In the genomic region with DNA sequence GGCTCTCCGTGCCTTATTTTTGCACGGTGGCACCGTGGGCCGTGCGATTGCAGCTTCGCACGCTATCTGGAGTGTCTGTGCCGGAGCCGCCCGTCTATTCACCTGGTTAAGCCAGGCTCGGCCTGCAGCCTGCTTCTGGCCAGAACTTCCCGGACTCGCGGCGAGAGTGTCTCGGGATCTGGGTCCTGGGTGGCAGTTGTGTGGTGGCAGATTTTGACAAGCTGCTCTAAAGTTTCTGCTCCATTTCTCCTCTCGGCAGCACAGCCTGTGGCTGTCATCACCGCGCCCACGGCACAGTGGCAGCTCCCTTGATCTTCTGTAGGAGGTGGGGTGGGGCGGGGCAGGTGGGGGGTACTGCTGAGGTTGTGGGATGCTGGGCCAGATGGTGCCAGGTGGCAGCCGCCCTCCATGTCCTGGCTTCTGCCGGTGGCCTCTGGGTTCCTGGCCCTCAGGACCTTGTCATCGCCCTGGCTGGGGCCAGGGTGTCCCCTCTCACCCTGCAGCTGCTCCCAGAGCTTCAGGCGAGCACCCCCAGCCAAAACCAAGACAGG, we compare ENCODE assay signal across 8 cellular contexts. TPM values are rescaled to one million over a fixed set of nuclear protein-coding genes. Genes with fewer than 3 reads are reported as not detected.
DNase-seq lines count a peak whose midpoint lies in the region; ATAC-seq and TF ChIP-seq lines count a peak whose summit lies in the region.

No MANE protein-coding gene starts in this region.

- H3K4me3 Mint-ChIP-seq in activated T-helper 1 cell treated with anti-CD3 and anti-CD28 coated beads, Interleukin-12 subunit alpha, Interleukin-12 subunit beta, Interleukin-2, Interleukin-4 antibody, amounts not matched to agents 30 ng/mL and 10 ng/mL and 1 ng/mL, durations not matched to agents 14 hours and 24 hours and 36 hours: peak overlapping the region; percentile 62

- no peak overlapping the region for H3K27ac Mint-ChIP-seq in activated T-helper 1 cell treated with anti-CD3 and anti-CD28 coated beads, Interleukin-12 subunit alpha, Interleukin-12 subunit beta, Interleukin-2, Interleukin-4 antibody, amounts not matched to agents 30 ng/mL and 10 ng/mL and 1 ng/mL, durations not matched to agents 14 hours and 24 hours and 36 hours

- H3K36me3 ChIP-seq in BE2C: no peaks in the 10 kb centered on the region
- H3K36me3 ChIP-seq in right atrium auricular region: no peaks in the 10 kb centered on the region
- no peaks in the 10 kb centered on the region for H3K36me3 ChIP-seq in sigmoid colon

- 2 to 5% methylated on average over 25 of the region's 25 CpGs for WGBS in sigmoid colon, 2 donors

- peak overlapping the region; percentile 58 for H3K4me3 ChIP-seq in BE2C (ENCODE audit: low read depth, low read length)
- peak overlapping the region; percentile 30 to 56 for H3K4me3 ChIP-seq in right atrium auricular region
- peak overlapping the region; percentile 17 to 60 (median 46) for H3K4me3 ChIP-seq in sigmoid colon

- no peaks in the 10 kb centered on the region for H3K4me1 Mint-ChIP-seq in activated T-helper 1 cell treated with anti-CD3 and anti-CD28 coated beads, Interleukin-12 subunit alpha, Interleukin-12 subunit beta, Interleukin-2, Interleukin-4 antibody, amounts not matched to agents 30 ng/mL and 10 ng/mL and 1 ng/mL, durations not matched to agents 14 hours and 24 hours and 36 hours (ENCODE audit: low read depth)

- no peaks in the 10 kb centered on the region for H3K36me3 Mint-ChIP-seq in activated T-helper 1 cell treated with anti-CD3 and anti-CD28 coated beads, Interleukin-12 subunit alpha, Interleukin-12 subunit beta, Interleukin-2, Interleukin-4 antibody, amounts not matched to agents 30 ng/mL and 10 ng/mL and 1 ng/mL, durations not matched to agents 14 hours and 24 hours and 36 hours (ENCODE audit: low read depth)

- H3K27me3 ChIP-seq in BE2C: peaks cover 47% of the 10 kb centered on the region
- peaks cover 4 to 15% of the 10 kb centered on the region in 2 donors for H3K27me3 ChIP-seq in right atrium auricular region
- H3K27me3 ChIP-seq in sigmoid colon: peaks cover 21 to 82% (median 74%) of the 10 kb centered on the region in 3 donors

- H3K4me1 ChIP-seq in BE2C: no peaks in the 10 kb centered on the region
- peaks cover 0 to 45% of the 10 kb centered on the region in 2 donors for H3K4me1 ChIP-seq in right atrium auricular region
- H3K4me1 ChIP-seq in sigmoid colon: peaks cover 0 to 49% (median 44%) of the 10 kb centered on the region in 4 donors

- no peaks in the 10 kb centered on the region for H3K9me3 Mint-ChIP-seq in activated T-helper 1 cell treated with anti-CD3 and anti-CD28 coated beads, Interleukin-12 subunit alpha, Interleukin-12 subunit beta, Interleukin-2, Interleukin-4 antibody, amounts not matched to agents 30 ng/mL and 10 ng/mL and 1 ng/mL, durations not matched to agents 14 hours and 24 hours and 36 hours

- peaks cover 33% of the 10 kb centered on the region for H3K27me3 Mint-ChIP-seq in activated T-helper 1 cell treated with anti-CD3 and anti-CD28 coated beads, Interleukin-12 subunit alpha, Interleukin-12 subunit beta, Interleukin-2, Interleukin-4 antibody, amounts not matched to agents 30 ng/mL and 10 ng/mL and 1 ng/mL, durations not matched to agents 14 hours and 24 hours and 36 hours (ENCODE audit: insufficient read depth)

- DNase-seq in BE2C (peak; percentile 33), Kasumi-1 (lab: John Stamatoyannopoulos, UW) (peak; percentile 1 to 29), right atrium auricular region (ENCODE audit: low spot score) (no peak), sigmoid colon (peak; percentile 66), kidney glomerular epithelial cell (lab: John Stamatoyannopoulos, UW) (no peak), G401 (ENCODE audit: low spot score) (no peak)
- no peak for DNase-seq in activated T-helper 1 cell treated with anti-CD3 and anti-CD28 coated beads, Interleukin-12 subunit alpha, Interleukin-12 subunit beta, Interleukin-2, Interleukin-4 antibody, amounts not matched to agents 30 ng/mL and 10 ng/mL and 1 ng/mL, durations not matched to agents 14 hours and 24 hours and 36 hours (ENCODE audit: low spot score)

- in situ Hi-C loops in G401 (cut with HindIII; ENCODE audit: low sequenced_read_pairs): no loop called here

- TF ChIP-seq EP300 in sigmoid colon (IDR thresholded peaks at IDR 0.05): no peak

- no peak for TF ChIP-seq CTCF in BE2C (IDR thresholded peaks at IDR 0.05; ENCODE audit: low read depth, low read length)
- TF ChIP-seq CTCF in right atrium auricular region (IDR thresholded peaks at IDR 0.05): no peak
- TF ChIP-seq CTCF in sigmoid colon (IDR thresholded peaks at IDR 0.05): no peak

- TF ChIP-seq POLR2A in sigmoid colon (IDR thresholded peaks at IDR 0.05): no peak

- H3K27ac ChIP-seq in right atrium auricular region: peak overlapping the region; percentile 47 to 61
- H3K27ac ChIP-seq in sigmoid colon: peak overlapping the region; percentile 63 to 80 (median 74)

- H3K9me3 ChIP-seq in BE2C (no peaks in the 10 kb centered on the region), right atrium auricular region (no peaks in the 10 kb centered on the region), sigmoid colon (no peaks in the 10 kb centered on the region)

- no peak for ATAC-seq in GM18861 (IDR thresholded peaks at IDR 0.05; ENCODE audit: unreplicated experiment)

- intact Hi-C loops in activated T-helper 1 cell treated with anti-CD3 and anti-CD28 coated beads, Interleukin-12 subunit alpha, Interleukin-12 subunit beta, Interleukin-2, Interleukin-4 antibody, amounts not matched to agents 30 ng/mL and 10 ng/mL and 1 ng/mL, durations not matched to agents 14 hours and 24 hours and 36 hours (cut with micrococcal nuclease): loop anchor here (2.0 kb wide), 1 partner anchor 726 kb away; no protein-coding TSS in a partner anchor
- intact Hi-C loops in sigmoid colon (cut with DNase I): loop anchor here (2.0 to 10.0 kb wide), 3 partner anchors 94 to 726 kb away; partner anchors contain the start of gene EP400

RNA-seq across cellular contexts. Expression of gene MMP17, which starts 2.9 kb away (rescaled TPM):
- 3.2 TPM for polyA plus RNA-seq in BE2C (2012; ENCODE audit: insufficient read depth, insufficient read length, low read depth)
- 0.39 and 0.81 TPM in 2 replicates for total RNA-seq in activated T-helper 1 cell treated with anti-CD3 and anti-CD28 coated beads, Interleukin-12 subunit alpha, Interleukin-12 subunit beta, Interleukin-2, Interleukin-4 antibody, amounts not matched to agents 30 ng/mL and 10 ng/mL and 1 ng/mL, durations not matched to agents 14 hours and 24 hours and 36 hours
- 1 to 10 TPM; 2.1 to 3.2 TPM for total RNA-seq in right atrium auricular region
- total RNA-seq in sigmoid colon: 1 to 10 TPM; 2.7 to 7.1 (median 4.9) TPM
- polyA plus RNA-seq in sigmoid colon: 1 to 10 TPM in 1 of 3 donors, under 1 TPM in 1, not detected in 1; 0.60 to 6.8 TPM
- 2.0 and 3.4 TPM in 2 replicates for total RNA-seq in G401 (2014; rRNA removed; shearing (Covaris generic))

Comparison
In these comparisons a context has a peak if more than half of its experiments do, and no peak if none do; other contexts are left out.
1. DNase-seq: peak in BE2C (single experiment), Kasumi-1 (2 of 2) and sigmoid colon (single experiment); none in activated T-helper 1 cell treated with anti-CD3 and anti-CD28 coated beads, Interleukin-12 subunit alpha, Interleukin-12 subunit beta, Interleukin-2, Interleukin-4 antibody, amounts not matched to agents 30 ng/mL and 10 ng/mL and 1 ng/mL, durations not matched to agents 14 hours and 24 hours and 36 hours (single experiment), right atrium auricular region (single experiment), kidney glomerular epithelial cell (single experiment) and G401 (single experiment).
2. Peak in every context shown above with its lines, with median percentiles within 50 percentile points of each other: H3K4me3 ChIP-seq.